9 cellular contexts compared by ENCODE assay signal in genomic region chr16:31455601-31456314, GRCh38. TPM values are rescaled to one million over a fixed set of nuclear protein-coding genes. Genes with fewer than 3 reads are reported as not detected.
A peak's percentile ranks its signal among the peaks of the same experiment; 100 is the strongest.
DNase-seq lines count a peak whose midpoint lies in the region; TF ChIP-seq lines count a peak whose summit lies in the region.
"Had no signal": no experiment of that assay in that cellular context is flagged by ENCODE, and none has a peak within 500 bp of the region (broad histone marks: within the 10 kb centered on the region; RNA-seq: fewer than 3 reads in every experiment).

No MANE protein-coding gene starts in this region.

- H3K27me3 ChIP-seq in DOHH2 (ENCODE audit: control insufficient read depth, low read length), result no peaks in the 10 kb centered on the region; the same call in 1 of the 2 replicates
- no peaks in the 10 kb centered on the region for H3K27me3 ChIP-seq in osteoblast (ENCODE audit: insufficient read depth, low read length)

- no peak overlapping the region for H3K27ac ChIP-seq in DOHH2 (ENCODE audit: low read depth, low read length)
- no peak overlapping the region for H3K27ac ChIP-seq in osteoblast (ENCODE audit: low read depth, low read length)

- H3K27ac Mint-ChIP-seq in brain, result peak overlapping the region; percentile 48 to 87 (median 76)

- H4K20me1 ChIP-seq in DOHH2 (ENCODE audit: control insufficient read depth, insufficient read depth, low read depth, low read length) (peaks cover 30% of the 10 kb centered on the region), osteoblast (ENCODE audit: insufficient read depth, low read length) (peaks cover 30% of the 10 kb centered on the region)

- H3K9me3 Mint-ChIP-seq in brain, result no peaks in the 10 kb centered on the region

- peaks cover 42% of the 10 kb centered on the region for H3K79me2 ChIP-seq in DOHH2 (ENCODE audit: control insufficient read depth, low read length)
- peaks cover 34% of the 10 kb centered on the region for H3K79me2 ChIP-seq in osteoblast (ENCODE audit: insufficient read depth, low read length)

- peaks cover 32% of the 10 kb centered on the region for H3K4me1 ChIP-seq in DOHH2 (ENCODE audit: control insufficient read depth, low read length)
- peaks cover 66% of the 10 kb centered on the region for H3K4me1 ChIP-seq in osteoblast (ENCODE audit: insufficient read depth, low read length)

- peaks cover 3% of the 10 kb centered on the region; the same call in 1 of the 2 replicates for H3F3A ChIP-seq in DOHH2 (ENCODE audit: control insufficient read depth, insufficient read depth)

- no peak overlapping the region for H2AFZ ChIP-seq in osteoblast (ENCODE audit: low read length)

- H3K27me3 Mint-ChIP-seq in brain, result peaks cover 10% of the 10 kb centered on the region

- peak overlapping the region; percentile 39 for H3K4me3 ChIP-seq in DOHH2 (ENCODE audit: low read length)
- H3K4me3 ChIP-seq in osteoblast (ENCODE audit: insufficient read depth, low read length), result no peak overlapping the region

- peak; percentile 17 for DNase-seq in MV-4-11 (lab: John Stamatoyannopoulos, UW)
- peak; percentile 62 for DNase-seq in osteoblast (ENCODE audit: insufficient read length, low spot score, missing footprints)
- no peak for DNase-seq in GM03348 (ENCODE audit: low spot score)
- DNase-seq in effector CD8-positive, alpha-beta T cell (lab: John Stamatoyannopoulos, UW), result no peak
- no peak for DNase-seq in NCI-H2029 (lab: John Stamatoyannopoulos, UW)
- no peak for DNase-seq in activated gamma-delta T cell treated with Interleukin-2 at 50 U/mL for 16 hours
- DNase-seq: amygdala had no signal

- TF ChIP-seq CTCF in DOHH2 (IDR thresholded peaks at IDR 0.05; ENCODE audit: low read depth, low read length, poor library complexity, severe bottlenecking), result peak; percentile 80
- TF ChIP-seq CTCF in brain (conservative IDR thresholded peaks at IDR 0.05), result peak in 1 of 2 experiments; percentile 43
- TF ChIP-seq CTCF in osteoblast (IDR thresholded peaks at IDR 0.05; ENCODE audit: extremely low read depth, low read depth, low read length), result peak; percentile 44

- peaks cover 20% of the 10 kb centered on the region for H3K36me3 ChIP-seq in DOHH2 (ENCODE audit: control insufficient read depth, low read length)
- H3K36me3 ChIP-seq in osteoblast (ENCODE audit: insufficient read depth, low read length), result peaks cover 3% of the 10 kb centered on the region

- H3K36me3 Mint-ChIP-seq in brain, result no peaks in the 10 kb centered on the region

- H3K4me3 Mint-ChIP-seq in brain, result peak overlapping the region; percentile 45 to 95 (median 71)

- H3K4me1 Mint-ChIP-seq in brain, result peaks cover 82% of the 10 kb centered on the region

- H3K9me3 ChIP-seq in DOHH2 (ENCODE audit: control insufficient read depth, insufficient read depth, low read length) (no peaks in the 10 kb centered on the region), osteoblast (ENCODE audit: low read depth, low read length) (no peaks in the 10 kb centered on the region)

- H3K9me2 ChIP-seq in DOHH2 (replicated peaks; ENCODE audit: control insufficient read depth, low read length), result no peaks in the 10 kb centered on the region

- H3K4me2 ChIP-seq in DOHH2 (ENCODE audit: low read length) (peak overlapping the region; percentile 54), osteoblast (ENCODE audit: insufficient read depth, low read length) (peak overlapping the region; percentile 3)

RNA-seq across cellular contexts. Expression of gene ARMC5, which starts 3.5 kb away (rescaled TPM):
- polyA plus RNA-seq in brain (ENCODE audit: insufficient read depth, low read depth, low replicate concordance), result 19.2 TPM
- total RNA-seq in osteoblast, result 10.6 and 12.7 TPM in 2 replicates

RNA-seq across cellular contexts. Expression of gene ZNF843, which starts 13.2 kb away (rescaled TPM):
- polyA plus RNA-seq in brain (ENCODE audit: insufficient read depth, low read depth, low replicate concordance), result 1.4 TPM
- 1.1 and 1.2 TPM in 2 replicates for total RNA-seq in osteoblast

RNA-seq across cellular contexts. Expression of gene TGFB1I1, which starts 16.2 kb away (rescaled TPM):
- 15.8 TPM for polyA plus RNA-seq in brain (ENCODE audit: insufficient read depth, low read depth, low replicate concordance)
- total RNA-seq in osteoblast, result 60.1 and 70.4 TPM in 2 replicates

RNA-seq across cellular contexts. Expression of gene SLC5A2, which starts 27.2 kb away (rescaled TPM):
- 3.7 TPM for polyA plus RNA-seq in brain (ENCODE audit: insufficient read depth, low read depth, low replicate concordance)
- total RNA-seq in osteoblast, result not detected in 2 replicates

RNA-seq across cellular contexts. Expression of gene COX6A2, which starts 27.6 kb away (rescaled TPM):
- 1.8 TPM for polyA plus RNA-seq in brain (ENCODE audit: insufficient read depth, low read depth, low replicate concordance)
- not detected in 2 replicates for total RNA-seq in osteoblast

Comparison
In these comparisons a context has a peak if more than half of its experiments do, and no peak if none do; other contexts are left out.
1. DNase-seq: peak in MV-4-11 (single experiment) and osteoblast (single experiment); none in GM03348 (single experiment), effector CD8-positive, alpha-beta T cell (single experiment), NCI-H2029 (single experiment) and activated gamma-delta T cell treated with Interleukin-2 at 50 U/mL for 16 hours (single experiment).